ENCODE assay signal across 18 cellular contexts in genomic region chr4:119632216-119632615, GRCh38.
A peak's percentile ranks its signal among the peaks of the same experiment; 100 is the strongest.
DNase-seq lines count a peak whose midpoint lies in the region.
"Had no signal": no experiment of that assay in that cellular context is flagged by ENCODE, and none has a peak within 500 bp of the region (broad histone marks: within the 10 kb centered on the region; RNA-seq: fewer than 3 reads in every experiment).

No MANE protein-coding gene starts in this region.

- DNase-seq in AG20443 (ENCODE audit: low spot score) (peak; percentile 57), NCI-H226 (peak; percentile 28), dedifferentiated amniotic fluid mesenchymal stem cell (ENCODE audit: extremely low spot score) (peak; percentile 57), kidney glomerular epithelial cell (lab: John Stamatoyannopoulos, UW) (peak; percentile 48), NCI-H187 treated with DMSO at 0.1 percent for 48 hours (lab: John Stamatoyannopoulos, UW) (no peak), glomerular visceral epithelial cell (ENCODE audit: extremely low spot score) (no peak)
- DNase-seq in activated T-cell treated with anti-CD3 and anti-CD28 coated beads, Interleukin-2, amount 50 U/mL, for 48 hours = no peak
- no peak for DNase-seq in activated effector memory CD4-positive, alpha-beta T cell treated with anti-CD3 and anti-CD28 coated beads, Interleukin-2, amount 50 U/mL, for 16 hours
- DNase-seq: activated CD4-positive, alpha-beta memory T cell treated with anti-CD3 and anti-CD28 coated beads for 36 hours; activated naive CD4-positive, alpha-beta T cell treated with Interleukin-2 at 50 U/mL for 16 hours; aorta; CD8-positive, alpha-beta T cell; KG1; NCI-H1048; NCI-H2029 treated with DMSO at 0.1 percent for 48 hours; NCI-H510A treated with DMSO at 0.1 percent for 48 hours; stimulated activated CD4-positive, alpha-beta T cell treated with anti-CD3 and anti-CD28 coated beads, Interleukin-12 subunit alpha, Interleukin-12 subunit beta, amount 100 ng/mL, for 4 hours; substantia nigra had no signal

Comparison
In these comparisons a context has a peak if more than half of its experiments do, and no peak if none do; other contexts are left out.
1. DNase-seq: peak in AG20443 (single experiment), NCI-H226 (single experiment), dedifferentiated amniotic fluid mesenchymal stem cell (single experiment) and kidney glomerular epithelial cell (single experiment); none in NCI-H187 treated with DMSO at 0.1 percent for 48 hours (single experiment), activated T-cell treated with anti-CD3 and anti-CD28 coated beads, Interleukin-2, amount 50 U/mL, for 48 hours (0 of 2), activated effector memory CD4-positive, alpha-beta T cell treated with anti-CD3 and anti-CD28 coated beads, Interleukin-2, amount 50 U/mL, for 16 hours (single experiment) and glomerular visceral epithelial cell (single experiment).